ENCODE assay signal across 24 cellular contexts in genomic region chr6:6982663-6983062, GRCh38.
DNase-seq lines count a peak whose midpoint lies in the region; ATAC-seq, FAIRE-seq and TF ChIP-seq lines count a peak whose summit lies in the region.
"Had no signal": no experiment of that assay in that cellular context is flagged by ENCODE, and none has a peak within 500 bp of the region (broad histone marks: within the 10 kb centered on the region; RNA-seq: fewer than 3 reads in every experiment).

No MANE protein-coding gene starts in this region.

- POLR2A ChIA-PET in HCT116 (lab: Charles Lee): no interaction called here

- H4K20me1 ChIP-seq in HCT116 (ENCODE audit: insufficient read depth): no peaks in the 10 kb centered on the region
- H4K20me1 ChIP-seq: BLaER1 had no signal

- BruUV-seq in HCT116 (replicated peaks; lab: Mats Ljungman, UMichigan): no TSS peak

- H3K4me2 ChIP-seq in HCT116 (ENCODE audit: low read length): peak overlapping the region; percentile 64
- H3K4me2 ChIP-seq: BLaER1 had no signal

- peak overlapping the region; percentile 30 for H2AFZ ChIP-seq in HCT116 (ENCODE audit: low read depth, low read length, poor library complexity, severe bottlenecking)

- H3K27ac ChIP-seq in HCT116 (ENCODE audit: low read depth, low read length): no peak overlapping the region
- no peak overlapping the region for H3K27ac ChIP-seq in heart left ventricle
- H3K27ac ChIP-seq: BLaER1 had no signal

- H3K79me2 ChIP-seq in HCT116 (ENCODE audit: insufficient read depth, low read length): no peaks in the 10 kb centered on the region

- H3K4me3 ChIP-seq in HCT116 (replicated peaks in 1 of 2; ENCODE audit: low read depth in 1 of 2, low read length in 2 of 2) (no peak overlapping the region), heart left ventricle (no peak overlapping the region)
- H3K4me3 ChIP-seq: BLaER1, GM12878 had no signal

- WGBS in heart left ventricle, 4 donors: 85 to 92% (median 88%) methylated on average over 6 of the region's 6 CpGs

- TF ChIP-seq RAD21 in HCT116 (IDR thresholded peaks at IDR 0.05; ENCODE audit: low read depth): no peak

- no peak overlapping the region for H3K9ac ChIP-seq in HCT116 (ENCODE audit: low read length)
- H3K9ac ChIP-seq: BLaER1 had no signal

- H3K27me3 ChIP-seq in HCT116 (ENCODE audit: insufficient read depth, low read length) (no peaks in the 10 kb centered on the region), heart left ventricle (no peaks in the 10 kb centered on the region)
- H3K27me3 ChIP-seq: BE2C, BLaER1 had no signal

- no peak for TF ChIP-seq CTCF in HCT116 (IDR thresholded peaks at IDR 0.05 in 2 of 3, conservative IDR thresholded peaks at IDR 0.05 in 1 of 3; ENCODE audit: borderline replicate concordance in 1 of 3, insufficient read depth in 1 of 3, low read depth in 2 of 3, low read length in 2 of 3)
- TF ChIP-seq CTCF in heart left ventricle (IDR thresholded peaks at IDR 0.05): no peak

- intact Hi-C loops in HCT116 (cut with micrococcal nuclease) (no loop called here), heart left ventricle (cut with DNase I) (no loop called here)

- RAD21 ChIA-PET in HCT116 (lab: Charles Lee; ENCODE audit: low non-redundant PET in 1 of 2, low total read pairs in 2 of 2, uncharacterized antibody in 2 of 2, unreplicated experiment in 2 of 2): no interaction called here

- H3K4me1 ChIP-seq in HCT116 (ENCODE audit: control insufficient read depth in 1 of 2, insufficient read depth in 2 of 2, low read length in 2 of 2): peaks cover 9 to 27% of the 10 kb centered on the region in 2 experiments
- H3K4me1 ChIP-seq in heart left ventricle: peaks cover 0 to 4% (median 0%) of the 10 kb centered on the region in 12 donors
- H3K4me1 ChIP-seq: BE2C had no signal

- DNase-seq in HCT116 (ENCODE audit: low read depth, low spot score) (no peak), SW480 (ENCODE audit: low spot score) (peak; percentile 72), renal cortical epithelial cell (ENCODE audit: low read depth) (peak; percentile 28), GM19239 (ENCODE audit: insufficient read length, low spot score) (no peak), heart left ventricle (no peak)
- DNase-seq: 8988T; ACHN; BE2C; C1 segment of cervical spinal cord; CD4-positive, alpha-beta memory T cell; CD4-positive, CD25-positive, alpha-beta regulatory T cell; CD8-positive, alpha-beta memory T cell; COR-L47; DMS 273 treated with DMSO at 0.1 percent for 48 hours; DMS153; DMS79; DND-41; EL; GDM1 had no signal

- FAIRE-seq in GM19239 (lab: Jason Lieb, UNC): no peak
- FAIRE-seq: A204.1, GM12878, GM12892, GM18507 had no signal

- TF ChIP-seq POLR2A in HCT116 (IDR thresholded peaks at IDR 0.05; ENCODE audit: borderline replicate concordance, extremely low read depth, insufficient read depth, insufficient read length): no peak
- no peak for TF ChIP-seq POLR2A in heart left ventricle (IDR thresholded peaks at IDR 0.05)

- H3K9me3 ChIP-seq in HCT116 (ENCODE audit: control insufficient read depth in 1 of 2, insufficient read depth in 1 of 2, low read depth in 1 of 2, low read length in 2 of 2): no peaks in the 10 kb centered on the region
- H3K9me3 ChIP-seq in heart left ventricle: no peaks in the 10 kb centered on the region
- H3K9me3 ChIP-seq: BE2C, BLaER1 had no signal

- no peaks in the 10 kb centered on the region for H3K9me2 ChIP-seq in HCT116 (ENCODE audit: insufficient read depth)

- ATAC-seq in HCT116 (0 out of 2 replicates have a peak, but pooled peaks have one; percentile 33), heart left ventricle (no peak)
- ATAC-seq: GM12878 had no signal

- H3K36me3 ChIP-seq in HCT116 (ENCODE audit: control insufficient read depth in 1 of 2, insufficient read depth in 2 of 2, low read length in 2 of 2) (no peaks in the 10 kb centered on the region), heart left ventricle (no peaks in the 10 kb centered on the region)
- H3K36me3 ChIP-seq: BE2C, BLaER1 had no signal

- CTCF ChIA-PET in HCT116 (lab: Charles Lee): no interaction called here

TF ChIP-seq in HCT116, 20 proteins besides CTCF, POLR2A, EP300 and RAD21:
- TF ChIP-seq SP1 (IDR thresholded peaks at IDR 0.05; ENCODE audit: low read depth) (peak; percentile 15; the same call in 1 of the 2 replicates), EGR1 (IDR thresholded peaks at IDR 0.05; ENCODE audit: low read depth) (peak; percentile 55), JUND (IDR thresholded peaks at IDR 0.05) (no peak), EZH2 (IDR thresholded peaks at IDR 0.05) (no peak)

Comparison
In these comparisons a context has a peak if more than half of its experiments do, and no peak if none do; other contexts are left out.
1. DNase-seq: peak in SW480 (single experiment) and renal cortical epithelial cell (single experiment); none in HCT116 (single experiment), GM19239 (single experiment) and heart left ventricle (0 of 5).